8 cellular contexts compared by ENCODE assay signal in the genomic region with DNA sequence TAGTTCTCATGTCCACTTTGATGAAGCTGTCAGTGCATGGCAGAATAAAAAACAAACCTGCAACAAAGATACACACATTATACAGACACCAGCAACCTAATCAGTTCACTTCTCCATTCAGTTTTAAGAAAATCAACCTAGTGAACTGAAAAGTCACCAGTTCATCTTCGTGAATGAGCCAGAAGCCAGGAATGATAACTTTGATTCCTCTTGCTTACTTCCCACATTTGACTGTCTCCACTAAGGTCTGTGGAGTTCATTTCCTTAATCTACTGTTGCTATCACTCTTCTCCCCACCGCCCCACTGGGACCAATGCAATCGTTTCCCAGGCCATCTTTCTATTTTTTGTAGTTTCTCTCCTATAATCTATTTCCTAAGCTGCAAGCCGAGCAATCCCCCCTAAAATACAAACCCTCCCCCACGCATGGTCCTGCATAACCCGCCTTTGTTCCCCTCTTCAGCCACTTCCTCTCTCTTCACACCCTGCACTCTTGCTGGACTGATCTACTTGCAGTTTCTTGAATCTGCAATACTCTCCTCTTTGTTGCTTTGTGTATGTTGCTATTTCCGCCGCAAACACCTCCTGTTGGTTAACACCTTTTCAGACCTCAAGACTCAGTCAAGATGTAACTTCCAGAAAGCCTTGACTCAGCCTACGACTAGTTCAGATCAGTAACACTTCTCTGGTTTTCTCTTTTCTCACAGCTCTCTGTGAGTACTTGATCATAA. TPM values are rescaled to one million over a fixed set of nuclear protein-coding genes. Genes with fewer than 3 reads are reported as not detected.
DNase-seq lines count a peak whose midpoint lies in the region; ATAC-seq and TF ChIP-seq lines count a peak whose summit lies in the region.

No MANE protein-coding gene starts in this region.

- peaks cover 0 to 81% (median 73%) of the 10 kb centered on the region in 9 donors for H3K36me3 ChIP-seq in heart left ventricle
- H3K36me3 ChIP-seq in body of pancreas (replicated peaks in 1 of 2; ENCODE audit: insufficient read depth in 1 of 2, low read depth in 2 of 2) = no peaks in the 10 kb centered on the region

- peak; percentile 98 for ATAC-seq in GM18867 (IDR thresholded peaks at IDR 0.05; ENCODE audit: unreplicated experiment)
- peak; percentile 97 for ATAC-seq in HG02763 (IDR thresholded peaks at IDR 0.05; ENCODE audit: unreplicated experiment)
- ATAC-seq in heart left ventricle = peak in 3 of 4 donors; percentile 4 to 19 (median 9)
- ATAC-seq in body of pancreas = no peak

- peak overlapping the region; percentile 56 for H3K27ac Mint-ChIP-seq in T-helper 2 cell treated with Interferon-gamma antibody and Interleukin-4, amounts not matched to agents 5 μg/mL and 100 μg/mL, for 36 hours

- H3K27ac ChIP-seq in heart left ventricle (peak overlapping the region; percentile 69 to 97 (median 90)), body of pancreas (peak overlapping the region in 2 of 4 donors; percentile 16 to 22)

- H3K4me1 ChIP-seq in heart left ventricle = peaks cover 19 to 99% (median 90%) of the 10 kb centered on the region in 12 donors
- H3K4me1 ChIP-seq in body of pancreas = peaks cover 26% of the 10 kb centered on the region

- 34 to 50% (median 48%) methylated on average over 9 of the region's 9 CpGs for WGBS in heart left ventricle, 4 donors
- 72% methylated on average over 9 of the region's 9 CpGs for WGBS in body of pancreas, 2 donors

- TF ChIP-seq CTCF in heart left ventricle (IDR thresholded peaks at IDR 0.05) (no peak), body of pancreas (IDR thresholded peaks at IDR 0.05) (no peak)

- H3K36me3 Mint-ChIP-seq in T-helper 2 cell treated with Interferon-gamma antibody and Interleukin-4, amounts not matched to agents 5 μg/mL and 100 μg/mL, for 36 hours (ENCODE audit: low read depth) = peaks cover 16% of the 10 kb centered on the region

- intact Hi-C loops in heart left ventricle (cut with DNase I) (no loop called here), body of pancreas (cut with DNase I) (no loop called here)

- TF ChIP-seq POLR2A in heart left ventricle (IDR thresholded peaks at IDR 0.05) (no peak), body of pancreas (IDR thresholded peaks at IDR 0.05) (no peak)

- peak overlapping the region; percentile 47 for H3K4me3 Mint-ChIP-seq in T-helper 2 cell treated with Interferon-gamma antibody and Interleukin-4, amounts not matched to agents 5 μg/mL and 100 μg/mL, for 36 hours

- H3K9me3 Mint-ChIP-seq in T-helper 2 cell treated with Interferon-gamma antibody and Interleukin-4, amounts not matched to agents 5 μg/mL and 100 μg/mL, for 36 hours = no peaks in the 10 kb centered on the region

- peaks cover 20% of the 10 kb centered on the region for H3K4me1 Mint-ChIP-seq in T-helper 2 cell treated with Interferon-gamma antibody and Interleukin-4, amounts not matched to agents 5 μg/mL and 100 μg/mL, for 36 hours (ENCODE audit: low read depth)

- peak; percentile 56 for DNase-seq in T-helper 2 cell treated with Interferon-gamma antibody and Interleukin-4, amounts not matched to agents 5 μg/mL and 100 μg/mL, for 36 hours (ENCODE audit: low spot score)
- DNase-seq in heart left ventricle (no peak), body of pancreas (no peak), COLO668 (lab: John Stamatoyannopoulos, UW; ENCODE audit: unreplicated experiment) (no peak), NCI-H526 (lab: John Stamatoyannopoulos, UW) (no peak)
- peak; percentile 28 for DNase-seq in stimulated activated CD8-positive, alpha-beta memory T cell treated with anti-CD3 and anti-CD28 coated beads, Interleukin-7, amount 100 ng/mL, for 24 hours (ENCODE audit: low read depth)

- no peaks in the 10 kb centered on the region for H3K27me3 Mint-ChIP-seq in T-helper 2 cell treated with Interferon-gamma antibody and Interleukin-4, amounts not matched to agents 5 μg/mL and 100 μg/mL, for 36 hours (ENCODE audit: low read depth)

- no peaks in the 10 kb centered on the region for H3K27me3 ChIP-seq in heart left ventricle
- no peaks in the 10 kb centered on the region for H3K27me3 ChIP-seq in body of pancreas

- H3K4me3 ChIP-seq in heart left ventricle = peak overlapping the region in 1 of 12 donors; percentile 12
- H3K4me3 ChIP-seq in body of pancreas = no peak overlapping the region

- H3K9me3 ChIP-seq in heart left ventricle (no peaks in the 10 kb centered on the region), body of pancreas (no peaks in the 10 kb centered on the region)

RNA-seq across cellular contexts. Expression of a gene that starts 16.6 kb away (rescaled TPM):
- 100 to 1,000 TPM; 125 to 239 (median 154) TPM for total RNA-seq in heart left ventricle
- polyA plus RNA-seq in heart left ventricle = 100 to 1,000 TPM; 129 to 148 TPM
- 10 to 100 TPM; 59.9 to 70.5 TPM for total RNA-seq in body of pancreas

Comparison
In these comparisons a context has a peak if more than half of its experiments do, and no peak if none do; other contexts are left out.
1. DNase-seq: peak in T-helper 2 cell treated with Interferon-gamma antibody and Interleukin-4, amounts not matched to agents 5 μg/mL and 100 μg/mL, for 36 hours (single experiment) and stimulated activated CD8-positive, alpha-beta memory T cell treated with anti-CD3 and anti-CD28 coated beads, Interleukin-7, amount 100 ng/mL, for 24 hours (single experiment); none in heart left ventricle (0 of 5), body of pancreas (0 of 4), COLO668 (single experiment) and NCI-H526 (0 of 2).